In genomic region chr6:88492824-88493223, GRCh38 we compare ENCODE assay signal across 9 cellular contexts.
DNase-seq lines count a peak whose midpoint lies in the region; ATAC-seq and TF ChIP-seq lines count a peak whose summit lies in the region.
"Had no signal": no experiment of that assay in that cellular context is flagged by ENCODE, and none has a peak within 500 bp of the region (broad histone marks: within the 10 kb centered on the region; RNA-seq: fewer than 3 reads in every experiment).

No MANE protein-coding gene starts in this region.

- H3K4me1 Mint-ChIP-seq in activated T-helper 17 cell treated with anti-CD3 and anti-CD28 coated beads, Interleukin-2, amount 50 U/mL, for 72 hours = no peaks in the 10 kb centered on the region

- H3K36me3 ChIP-seq in HEK293 (ENCODE audit: control insufficient read depth in 2 of 2, insufficient read depth in 1 of 2, low read length in 2 of 2) (no peaks in the 10 kb centered on the region), WERI-Rb-1 (no peaks in the 10 kb centered on the region)

- ATAC-seq in activated T-helper 17 cell treated with anti-CD3 and anti-CD28 coated beads, Interleukin-2, amount 50 U/mL, for 72 hours (replicated peaks) = no peak

- no peaks in the 10 kb centered on the region for H3K36me3 Mint-ChIP-seq in activated T-helper 17 cell treated with anti-CD3 and anti-CD28 coated beads, Interleukin-2, amount 50 U/mL, for 72 hours (ENCODE audit: low read depth)
- H3K36me3 Mint-ChIP-seq: stimulated activated memory B cell treated with anti-CD40 and anti-IgM and Interleukin-4, amounts not matched to agents 10 μg/mL and 1 μg/mL and 100 μg/mL, for 72 hours had no signal

- H3K9me3 ChIP-seq in HEK293 (ENCODE audit: control insufficient read depth, insufficient read depth, low read depth, low read length) = no peaks in the 10 kb centered on the region
- H3K9me3 ChIP-seq in WERI-Rb-1 (ENCODE audit: severe bottlenecking) = no peaks in the 10 kb centered on the region

- H3K27ac Mint-ChIP-seq in activated T-helper 17 cell treated with anti-CD3 and anti-CD28 coated beads, Interleukin-2, amount 50 U/mL, for 72 hours = no peak overlapping the region

- POLR2A ChIA-PET in HEK293 (lab: Yijun Ruan, JAX) = interaction anchor here (0.6 kb wide), 1 partner anchor 559 kb away, joined by 4 read pairs; no protein-coding TSS in a partner anchor

- no peaks in the 10 kb centered on the region for H3K9me3 Mint-ChIP-seq in activated T-helper 17 cell treated with anti-CD3 and anti-CD28 coated beads, Interleukin-2, amount 50 U/mL, for 72 hours

- no peaks in the 10 kb centered on the region for H3K4me1 ChIP-seq in HEK293 (ENCODE audit: control insufficient read depth, insufficient read depth, low read length)

- peak; percentile 18 for DNase-seq in WERI-Rb-1
- DNase-seq in kidney tubule cell (ENCODE audit: low spot score) = peak; percentile 27
- no peak for DNase-seq in NK-92 (lab: John Stamatoyannopoulos, UW; ENCODE audit: unreplicated experiment)
- no peak for DNase-seq in activated CD4-positive, alpha-beta T cell treated with anti-CD3 and anti-CD28 coated beads for 4 hours
- no peak for DNase-seq in NCI-H187 (lab: John Stamatoyannopoulos, UW)

- CTCF ChIA-PET in HEK293 (lab: Yijun Ruan, JAX) = interaction anchor here (0.6 to 2.3 kb wide), 26 partner anchors 11 to 1430 kb away, joined by 3 to 21 read pairs (median 3); no protein-coding TSS in a partner anchor

- no peaks in the 10 kb centered on the region for H3K27me3 ChIP-seq in WERI-Rb-1 (ENCODE audit: insufficient read depth, low read depth, severe bottlenecking)

- H3K27me3 Mint-ChIP-seq in activated T-helper 17 cell treated with anti-CD3 and anti-CD28 coated beads, Interleukin-2, amount 50 U/mL, for 72 hours = peaks cover 11% of the 10 kb centered on the region
- H3K27me3 Mint-ChIP-seq: stimulated activated memory B cell treated with anti-CD40 and anti-IgM and Interleukin-4, amounts not matched to agents 10 μg/mL and 1 μg/mL and 100 μg/mL, for 72 hours had no signal

- TF ChIP-seq CTCF in C4-2B (conservative IDR thresholded peaks at IDR 0.05) (peak; percentile 27), HEK293 (tag by site-specific recombination; IDR thresholded peaks at IDR 0.05) (no peak), WERI-Rb-1 (IDR thresholded peaks at IDR 0.05; ENCODE audit: low read depth, low read length) (peak; percentile 45; the same call in 1 of the 2 replicates)

- H3K4me3 ChIP-seq in HEK293 (ENCODE audit: low read depth, low read length) (no peak overlapping the region), WERI-Rb-1 (ENCODE audit: low read depth, low read length) (no peak overlapping the region)

- no peak overlapping the region for H3K4me3 Mint-ChIP-seq in activated T-helper 17 cell treated with anti-CD3 and anti-CD28 coated beads, Interleukin-2, amount 50 U/mL, for 72 hours
- H3K4me3 Mint-ChIP-seq: stimulated activated memory B cell treated with anti-CD40 and anti-IgM and Interleukin-4, amounts not matched to agents 10 μg/mL and 1 μg/mL and 100 μg/mL, for 72 hours had no signal

- H3K27ac ChIP-seq in C4-2B (no peak overlapping the region), HEK293 (ENCODE audit: extremely low read depth, low read depth, low read length) (no peak overlapping the region), WERI-Rb-1 (no peak overlapping the region)

TF ChIP-seq in HEK293, 187 proteins besides CTCF, POLR2A, EP300 and RAD21:
- TF ChIP-seq ZNF654 (tag by site-specific recombination; IDR thresholded peaks at IDR 0.05; ENCODE audit: low read depth) (0 out of 2 replicates have a peak, but pooled peaks have one; percentile 31), ZNF140 (tag by site-specific recombination; IDR thresholded peaks at IDR 0.05) (no peak)

Comparison
In these comparisons a context has a peak if more than half of its experiments do, and no peak if none do; other contexts are left out.
1. DNase-seq: peak in WERI-Rb-1 (single experiment) and kidney tubule cell (single experiment); none in NK-92 (single experiment), activated CD4-positive, alpha-beta T cell treated with anti-CD3 and anti-CD28 coated beads for 4 hours (0 of 2) and NCI-H187 (0 of 2).